28 cellular contexts compared by ENCODE assay signal in genomic region chr1:153800516-153800915, GRCh38. TPM values are rescaled to one million over a fixed set of nuclear protein-coding genes. Genes with fewer than 3 reads are reported as not detected.
DNase-seq lines count a peak whose midpoint lies in the region; TF ChIP-seq lines count a peak whose summit lies in the region.
"Had no signal": no experiment of that assay in that cellular context is flagged by ENCODE, and none has a peak within 500 bp of the region (broad histone marks: within the 10 kb centered on the region; RNA-seq: fewer than 3 reads in every experiment).

No MANE protein-coding gene starts in this region.

- POLR2A ChIA-PET in HEK293 (lab: Yijun Ruan, JAX), result interaction anchor here (1.1 to 1.7 kb wide), 2 partner anchors 186 to 190 kb away, joined by 4 to 5 read pairs; partner anchors contain the start of gene RAB13

- peaks cover 27% of the 10 kb centered on the region for H3K4me1 Mint-ChIP-seq in T-helper 2 cell treated with Interferon-gamma antibody and Interleukin-4, amounts not matched to agents 5 μg/mL and 100 μg/mL, for 36 hours (ENCODE audit: low read depth)
- peaks cover 59% of the 10 kb centered on the region for H3K4me1 Mint-ChIP-seq in dendritic cell treated with granulocyte-macrophage colony-stimulating factor and Interleukin-4, amounts not matched to agents 40 ng/mL and 50 ng/mL, for 4 days (ENCODE audit: low read depth)
- H3K4me1 Mint-ChIP-seq in progenitor cell of endocrine pancreas (ENCODE audit: low read depth), result no peaks in the 10 kb centered on the region
- H3K4me1 Mint-ChIP-seq: mesothelial cell of epicardium had no signal

- peak overlapping the region; percentile 46 for H3K27ac Mint-ChIP-seq in T-helper 2 cell treated with Interferon-gamma antibody and Interleukin-4, amounts not matched to agents 5 μg/mL and 100 μg/mL, for 36 hours
- H3K27ac Mint-ChIP-seq in dendritic cell treated with granulocyte-macrophage colony-stimulating factor and Interleukin-4, amounts not matched to agents 40 ng/mL and 50 ng/mL, for 4 days, result peak overlapping the region; percentile 76
- peak overlapping the region; percentile 37 for H3K27ac Mint-ChIP-seq in progenitor cell of endocrine pancreas
- H3K27ac Mint-ChIP-seq: activated CD4-positive, alpha-beta T cell treated with anti-CD3 and anti-CD28 coated beads for 36 hours had no signal

- peaks cover 0 to 20% of the 10 kb centered on the region in 2 experiments; a peak in 1 of 3 replicates for H3K36me3 ChIP-seq in HEK293 (ENCODE audit: control insufficient read depth in 2 of 2, insufficient read depth in 1 of 2, low read length in 2 of 2)
- H3K36me3 ChIP-seq: sigmoid colon, SJSA1, transverse colon had no signal

- peaks cover 11% of the 10 kb centered on the region for H3K36me3 Mint-ChIP-seq in T-helper 2 cell treated with Interferon-gamma antibody and Interleukin-4, amounts not matched to agents 5 μg/mL and 100 μg/mL, for 36 hours (ENCODE audit: low read depth)
- H3K36me3 Mint-ChIP-seq in dendritic cell treated with granulocyte-macrophage colony-stimulating factor and Interleukin-4, amounts not matched to agents 40 ng/mL and 50 ng/mL, for 4 days (ENCODE audit: low read depth), result peaks cover 50% of the 10 kb centered on the region
- peaks cover 3% of the 10 kb centered on the region for H3K36me3 Mint-ChIP-seq in progenitor cell of endocrine pancreas (ENCODE audit: insufficient read depth)

- H3K4me3 Mint-ChIP-seq in T-helper 2 cell treated with Interferon-gamma antibody and Interleukin-4, amounts not matched to agents 5 μg/mL and 100 μg/mL, for 36 hours, result no peak overlapping the region
- no peak overlapping the region for H3K4me3 Mint-ChIP-seq in dendritic cell treated with granulocyte-macrophage colony-stimulating factor and Interleukin-4, amounts not matched to agents 40 ng/mL and 50 ng/mL, for 4 days
- H3K4me3 Mint-ChIP-seq in progenitor cell of endocrine pancreas (ENCODE audit: low read depth), result no peak overlapping the region
- H3K4me3 Mint-ChIP-seq: activated CD4-positive, alpha-beta T cell treated with anti-CD3 and anti-CD28 coated beads for 36 hours; mesothelial cell of epicardium; nephron had no signal

- no peaks in the 10 kb centered on the region for H3K27me3 Mint-ChIP-seq in T-helper 2 cell treated with Interferon-gamma antibody and Interleukin-4, amounts not matched to agents 5 μg/mL and 100 μg/mL, for 36 hours (ENCODE audit: low read depth)
- H3K27me3 Mint-ChIP-seq in dendritic cell treated with granulocyte-macrophage colony-stimulating factor and Interleukin-4, amounts not matched to agents 40 ng/mL and 50 ng/mL, for 4 days, result peaks cover 1% of the 10 kb centered on the region
- H3K27me3 Mint-ChIP-seq in progenitor cell of endocrine pancreas, result no peaks in the 10 kb centered on the region
- H3K27me3 Mint-ChIP-seq: activated CD4-positive, alpha-beta T cell treated with anti-CD3 and anti-CD28 coated beads for 36 hours had no signal

- H3K9me3 ChIP-seq in HEK293 (ENCODE audit: control insufficient read depth, insufficient read depth, low read depth, low read length), result no peaks in the 10 kb centered on the region
- H3K9me3 ChIP-seq: body of pancreas, Caco-2, sigmoid colon, SJSA1, transverse colon had no signal

- H3K9me3 Mint-ChIP-seq in T-helper 2 cell treated with Interferon-gamma antibody and Interleukin-4, amounts not matched to agents 5 μg/mL and 100 μg/mL, for 36 hours, result no peaks in the 10 kb centered on the region
- H3K9me3 Mint-ChIP-seq in dendritic cell treated with granulocyte-macrophage colony-stimulating factor and Interleukin-4, amounts not matched to agents 40 ng/mL and 50 ng/mL, for 4 days, result no peaks in the 10 kb centered on the region
- no peaks in the 10 kb centered on the region for H3K9me3 Mint-ChIP-seq in progenitor cell of endocrine pancreas (ENCODE audit: low read depth)
- H3K9me3 Mint-ChIP-seq: mesothelial cell of epicardium, nephron had no signal

- no peak overlapping the region for H3K27ac ChIP-seq in HEK293 (ENCODE audit: extremely low read depth, low read depth, low read length)
- H3K27ac ChIP-seq: 22Rv1, body of pancreas, foreskin keratinocyte, hepatocyte, sigmoid colon, SJSA1, transverse colon had no signal

- CTCF ChIA-PET in HEK293 (lab: Yijun Ruan, JAX), result interaction anchor here (3.1 kb wide), 1 partner anchor 186 kb away, joined by 19 read pairs; the partner anchor contains the start of gene RAB13

- H3K4me1 ChIP-seq in HEK293 (ENCODE audit: control insufficient read depth, insufficient read depth, low read length), result no peaks in the 10 kb centered on the region
- H3K4me1 ChIP-seq: body of pancreas, Caco-2 had no signal

- DNase-seq in T-helper 2 cell treated with Interferon-gamma antibody and Interleukin-4, amounts not matched to agents 5 μg/mL and 100 μg/mL, for 36 hours (ENCODE audit: low spot score), result no peak
- DNase-seq in T-helper 2 cell (no peak), progenitor cell of endocrine pancreas (ENCODE audit: low spot score, unreplicated experiment) (no peak), globus pallidus (ENCODE audit: low spot score) (no peak), NCI-H1694 treated with DMSO at 0.1 percent for 48 hours (lab: John Stamatoyannopoulos, UW) (no peak), NCI-H1694 (lab: John Stamatoyannopoulos, UW) (no peak)
- DNase-seq: activated CD4-positive, alpha-beta T cell treated with anti-CD3 and anti-CD28 coated beads for 36 hours; activated effector memory CD4-positive, alpha-beta T cell treated with Interleukin-2 at 50 U/mL for 16 hours; AML-193; Caco-2; DMS79; effector memory CD4-positive, alpha-beta T cell; foreskin keratinocyte; GF-D8; NCI-H146; NCI-H2171; NCI-H524; sigmoid colon; T-helper 1 cell; transverse colon had no signal

- no peak overlapping the region for H3K4me3 ChIP-seq in HEK293 (ENCODE audit: low read depth, low read length)
- H3K4me3 ChIP-seq: body of pancreas, hepatocyte, sigmoid colon, SJSA1, transverse colon had no signal

- intact Hi-C loops in dendritic cell treated with granulocyte-macrophage colony-stimulating factor and Interleukin-4, amounts not matched to agents 40 ng/mL and 50 ng/mL, for 4 days (cut with micrococcal nuclease), result loop anchor here (10.0 kb wide), 1 partner anchor 124 kb away; the partner anchor contains the start of gene GATAD2B

- no peak for TF ChIP-seq CTCF in HEK293 (tag by site-specific recombination; IDR thresholded peaks at IDR 0.05)
- TF ChIP-seq CTCF in progenitor cell of endocrine pancreas (IDR thresholded peaks at IDR 0.05; ENCODE audit: unreplicated experiment), result no peak

TF ChIP-seq in HEK293, 187 proteins besides CTCF, POLR2A, EP300 and RAD21:
- TF ChIP-seq GLIS2 (tag by site-specific recombination; IDR thresholded peaks at IDR 0.05) (no peak), ZBTB21 (tag by site-specific recombination; IDR thresholded peaks at IDR 0.05) (no peak), ZFHX2 (tag by site-specific recombination; conservative IDR thresholded peaks at IDR 0.05) (peak; percentile 74), EGR2 (tag by site-specific recombination; IDR thresholded peaks at IDR 0.05; ENCODE audit: low read depth) (peak; percentile 67; the same call in 1 of the 2 replicates)

RNA-seq across cellular contexts. Expression of gene SLC27A3, which starts 25.3 kb away (rescaled TPM):
- total RNA-seq in progenitor cell of endocrine pancreas, result 29.5 and 36.6 TPM in 2 replicates
